Comparison of ENCODE assay signal across 1 cellular context in genomic region chr12:32106517-32107366, GRCh38.
TF ChIP-seq lines count a peak whose summit lies in the region.

BICD1 (plus strand) TSS chr12:32106847; CDS start chr12:32107332, 485 bp downstream.

TF ChIP-seq in HepG2, 621 proteins besides CTCF, POLR2A, EP300 and RAD21 (continued from another document and continues in another):
- no peak for TF ChIP-seq TEF (CRISPR knock-in tag; IDR thresholded peaks at IDR 0.05)
- peak; percentile 36; the same call in 1 of the 2 replicates for TF ChIP-seq ZFP90 (CRISPR knock-in tag; IDR thresholded peaks at IDR 0.05; ENCODE audit: borderline replicate concordance)
- no peak for TF ChIP-seq FOXM1 (CRISPR knock-in tag; IDR thresholded peaks at IDR 0.05)
- TF ChIP-seq ZFP91 (CRISPR knock-in tag; IDR thresholded peaks at IDR 0.05; ENCODE audit: borderline replicate concordance): peak; percentile 70; the same call in 1 of the 2 replicates
- no peak for TF ChIP-seq POLR2AphosphoS2 (IDR thresholded peaks at IDR 0.05; ENCODE audit: low read depth, low read length)
- TF ChIP-seq E2F1 (CRISPR knock-in tag; IDR thresholded peaks at IDR 0.05): peak; percentile 80
- TF ChIP-seq ZNF839 (CRISPR knock-in tag; IDR thresholded peaks at IDR 0.05; ENCODE audit: borderline replicate concordance): peak; percentile 13; the same call in 1 of the 2 replicates
- peak; percentile 79 for TF ChIP-seq PHF8 (CRISPR knock-in tag; IDR thresholded peaks at IDR 0.05)
- TF ChIP-seq ZSCAN21 (CRISPR knock-in tag; IDR thresholded peaks at IDR 0.05; ENCODE audit: borderline replicate concordance): peak; percentile 67; the same call in 1 of the 2 replicates
- no peak for TF ChIP-seq ONECUT2 (CRISPR knock-in tag; IDR thresholded peaks at IDR 0.05)
- no peak for TF ChIP-seq KDM4B (CRISPR knock-in tag; IDR thresholded peaks at IDR 0.05)
- 0 out of 4 replicates have a peak, but pooled peaks of 1 of the 2 experiments have one; percentile 29 for TF ChIP-seq ATF4 (CRISPR knock-in tag; IDR thresholded peaks at IDR 0.05)
- no peak for TF ChIP-seq LRRFIP1 (CRISPR knock-in tag; conservative IDR thresholded peaks at IDR 0.05)
- TF ChIP-seq ZNF460 (CRISPR knock-in tag; IDR thresholded peaks at IDR 0.05; ENCODE audit: borderline replicate concordance): no peak
- no peak; the same call in 1 of the 2 replicates for TF ChIP-seq AHR (CRISPR knock-in tag; IDR thresholded peaks at IDR 0.05)
- TF ChIP-seq ZNF562 (CRISPR knock-in tag; IDR thresholded peaks at IDR 0.05; ENCODE audit: borderline replicate concordance): no peak
- 0 out of 2 replicates have a peak, but pooled peaks have one; percentile 52 for TF ChIP-seq ZBTB7B (CRISPR knock-in tag; IDR thresholded peaks at IDR 0.05)
- peak; percentile 52; the same call in 1 of the 2 replicates for TF ChIP-seq ZNF792 (CRISPR knock-in tag; IDR thresholded peaks at IDR 0.05)
- TF ChIP-seq SAP130 (CRISPR knock-in tag; IDR thresholded peaks at IDR 0.05; ENCODE audit: low read depth): peak; percentile 87
- no peak for TF ChIP-seq SUZ12 (IDR thresholded peaks at IDR 0.05; ENCODE audit: low read depth, low read length)
- TF ChIP-seq NONO (IDR thresholded peaks at IDR 0.05): no peak
- peak; percentile 40; the same call in 1 of the 2 replicates for TF ChIP-seq NONO (CRISPR knock-in tag; conservative IDR thresholded peaks at IDR 0.05)
- TF ChIP-seq MYPOP (CRISPR knock-in tag; IDR thresholded peaks at IDR 0.05): peak; percentile 55; the same call in 1 of the 2 replicates
- no peak for TF ChIP-seq ZFP62 (CRISPR knock-in tag; IDR thresholded peaks at IDR 0.05)
- TF ChIP-seq KAT7 (CRISPR knock-in tag; IDR thresholded peaks at IDR 0.05; ENCODE audit: borderline replicate concordance): peak; percentile 97
- TF ChIP-seq CREM (IDR thresholded peaks at IDR 0.05): no peak
- TF ChIP-seq CREM (CRISPR knock-in tag; IDR thresholded peaks at IDR 0.05): no peak
- peak; percentile 54; the same call in 1 of the 2 replicates for TF ChIP-seq ZBTB34 (CRISPR knock-in tag; IDR thresholded peaks at IDR 0.05)
- no peak for TF ChIP-seq NFATC3 (CRISPR knock-in tag; IDR thresholded peaks at IDR 0.05)
- TF ChIP-seq ZNF772 (CRISPR knock-in tag; IDR thresholded peaks at IDR 0.05): peak; percentile 43; the same call in 1 of the 2 replicates
- no peak for TF ChIP-seq ARNT (IDR thresholded peaks at IDR 0.05)
- no peak for TF ChIP-seq ZKSCAN8 (CRISPR knock-in tag; IDR thresholded peaks at IDR 0.05; ENCODE audit: borderline replicate concordance)
- TF ChIP-seq BORCS8-MEF2B (CRISPR knock-in tag; IDR thresholded peaks at IDR 0.05): peak; percentile 44; the same call in 1 of the 2 replicates
- no peak; the same call in 1 of the 2 replicates for TF ChIP-seq THAP8 (CRISPR knock-in tag; IDR thresholded peaks at IDR 0.05; ENCODE audit: borderline replicate concordance)
- peak; percentile 73; the same call in 1 of the 2 replicates for TF ChIP-seq NRL (CRISPR knock-in tag; IDR thresholded peaks at IDR 0.05; ENCODE audit: borderline replicate concordance)
- TF ChIP-seq HNRNPLL (IDR thresholded peaks at IDR 0.05; ENCODE audit: low read depth, low read length, poor library complexity, severe bottlenecking): peak; percentile 88
- peak; percentile 65; the same call in 1 of the 2 replicates for TF ChIP-seq ZNF331 (CRISPR knock-in tag; IDR thresholded peaks at IDR 0.05)
- TF ChIP-seq NR2F6 (IDR thresholded peaks at IDR 0.05): no peak
- TF ChIP-seq NR2F6 (CRISPR knock-in tag; IDR thresholded peaks at IDR 0.05): peak; percentile 18; the same call in 1 of the 2 replicates
- TF ChIP-seq ATF7-NPFF (CRISPR knock-in tag; IDR thresholded peaks at IDR 0.05; ENCODE audit: low read depth): peak; percentile 80; the same call in 1 of the 2 replicates
- TF ChIP-seq ZNF782 (CRISPR knock-in tag; IDR thresholded peaks at IDR 0.05; ENCODE audit: borderline replicate concordance): no peak; the same call in 1 of the 2 replicates
- TF ChIP-seq SOX6 (IDR thresholded peaks at IDR 0.05): no peak
- peak; percentile 51 for TF ChIP-seq SOX6 (CRISPR knock-in tag; IDR thresholded peaks at IDR 0.05)
- TF ChIP-seq HNF4G (IDR thresholded peaks at IDR 0.05; ENCODE audit: borderline replicate concordance, low read depth, low read length): no peak
- no peak for TF ChIP-seq HNF4G (CRISPR knock-in tag; IDR thresholded peaks at IDR 0.05; ENCODE audit: borderline replicate concordance, low read depth)
- TF ChIP-seq ZBTB38 (CRISPR knock-in tag; IDR thresholded peaks at IDR 0.05): 0 out of 2 replicates have a peak, but pooled peaks have one; percentile 23
- no peak for TF ChIP-seq ZNF432 (CRISPR knock-in tag; IDR thresholded peaks at IDR 0.05; ENCODE audit: borderline replicate concordance)
- TF ChIP-seq ASH2L (IDR thresholded peaks at IDR 0.05; ENCODE audit: insufficient read length, low read depth, low read length): peak; percentile 85
- TF ChIP-seq CSRNP2 (CRISPR knock-in tag; conservative IDR thresholded peaks at IDR 0.05; ENCODE audit: low read depth): no peak
- TF ChIP-seq MYC (CRISPR knock-in tag; IDR thresholded peaks at IDR 0.05; ENCODE audit: borderline replicate concordance): peak; percentile 95
- peak; percentile 56; the same call in 1 of the 2 replicates for TF ChIP-seq POGZ (CRISPR knock-in tag; IDR thresholded peaks at IDR 0.05)
- no peak for TF ChIP-seq DZIP1 (CRISPR knock-in tag; IDR thresholded peaks at IDR 0.05)
- no peak for TF ChIP-seq NCOR1 (IDR thresholded peaks at IDR 0.05; ENCODE audit: borderline replicate concordance, low read length)
- no peak for TF ChIP-seq ZFP36L1 (CRISPR knock-in tag; IDR thresholded peaks at IDR 0.05)
- no peak for TF ChIP-seq SMC3 (IDR thresholded peaks at IDR 0.05; ENCODE audit: low read length)
- TF ChIP-seq NAIF1 (CRISPR knock-in tag; IDR thresholded peaks at IDR 0.05; ENCODE audit: borderline replicate concordance): no peak; the same call in 1 of the 2 replicates
- TF ChIP-seq MBD4 (IDR thresholded peaks at IDR 0.05; ENCODE audit: borderline replicate concordance, low read length): no peak
- TF ChIP-seq PAX8 (CRISPR knock-in tag; IDR thresholded peaks at IDR 0.05; ENCODE audit: borderline replicate concordance): no peak
- TF ChIP-seq SRSF4 (IDR thresholded peaks at IDR 0.05; ENCODE audit: low read depth, low read length, poor library complexity, severe bottlenecking): no peak
- no peak for TF ChIP-seq TCF12 (IDR thresholded peaks at IDR 0.05)
- TF ChIP-seq TCF12 (CRISPR knock-in tag; IDR thresholded peaks at IDR 0.05): 0 out of 2 replicates have a peak, but pooled peaks have one; percentile 48
